ENCODE assay signal across 8 cellular contexts in the genomic region with DNA sequence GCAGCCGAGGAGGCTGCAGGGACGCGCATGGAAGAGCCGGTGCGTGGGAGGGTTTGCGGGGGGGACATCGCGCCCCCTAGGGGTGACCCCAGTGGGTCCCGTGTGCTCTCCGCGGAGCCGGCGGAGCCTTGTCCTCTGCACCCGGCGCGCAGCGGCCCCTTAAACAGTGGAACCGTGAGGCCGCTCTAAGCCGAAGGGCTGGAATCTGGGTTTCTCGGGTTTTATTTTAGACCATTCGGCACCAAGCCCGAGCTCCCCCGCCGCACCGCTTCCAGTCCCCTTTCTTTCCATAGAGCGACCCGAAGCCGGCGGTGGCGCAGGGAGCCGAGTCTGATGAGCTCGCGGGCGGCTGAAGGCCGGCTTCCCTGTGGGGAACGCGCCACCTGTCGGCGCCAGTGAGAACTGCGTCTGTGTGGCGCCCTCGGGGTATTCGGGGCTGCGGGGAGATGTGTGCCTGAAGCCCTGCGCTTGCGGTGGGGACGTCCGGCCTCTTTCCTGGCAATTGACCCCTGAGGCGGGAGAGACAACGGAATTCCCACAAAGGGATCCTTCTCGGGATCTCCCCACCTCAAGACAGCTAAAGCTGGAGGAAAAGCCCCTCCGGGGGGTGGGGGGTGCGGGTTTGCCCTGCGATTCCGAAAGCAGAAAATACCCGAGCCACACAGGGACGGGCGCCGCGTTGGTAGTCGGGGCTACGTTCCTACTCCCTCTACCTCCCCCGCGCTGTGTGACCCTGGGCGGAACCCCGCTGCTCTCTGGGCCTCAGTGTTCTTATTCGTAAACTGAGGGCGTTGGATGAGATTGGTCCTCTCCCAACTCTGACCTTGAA. TPM values are rescaled to one million over a fixed set of nuclear protein-coding genes. Genes with fewer than 3 reads are reported as not detected.
DNase-seq lines count a peak whose midpoint lies in the region; ATAC-seq and TF ChIP-seq lines count a peak whose summit lies in the region.

No MANE protein-coding gene starts in this region.

- H3K27ac ChIP-seq in CD4-positive, alpha-beta memory T cell (ENCODE audit: low read depth, low read length): no peak overlapping the region
- no peak overlapping the region for H3K27ac ChIP-seq in OCI-LY1 (ENCODE audit: low read depth, low read length, poor library complexity, severe bottlenecking)

- intact Hi-C loops in CD4-positive, alpha-beta memory T cell (cut with micrococcal nuclease): loop anchor here (1.0 kb wide), 3 partner anchors 633 to 823 kb away; no protein-coding TSS in a partner anchor

- TF ChIP-seq CTCF in OCI-LY1 (IDR thresholded peaks at IDR 0.05; ENCODE audit: low read length): peak; percentile 65
- TF ChIP-seq CTCF in fibroblast of mammary gland (conservative IDR thresholded peaks at IDR 0.05; ENCODE audit: control insufficient read depth, insufficient read depth, low read depth, low read length): peak; percentile 64
- peak; percentile 97 for TF ChIP-seq CTCF in nephron progenitor cell (IDR thresholded peaks at IDR 0.05)

- CTCF ChIA-PET in CD4-positive, alpha-beta memory T cell (lab: Charles Lee; ENCODE audit: partially characterized antibody): interaction anchor here (0.6 to 4.5 kb wide), 28 partner anchors 9 to 853 kb away, joined by 3 to 67 read pairs (median 4); a partner anchor contains a TSS

- H3K27me3 Mint-ChIP-seq in CD4-positive, alpha-beta memory T cell: peaks cover 60 to 64% of the 10 kb centered on the region in 2 donors
- H3K27me3 Mint-ChIP-seq in activated T-cell treated with anti-CD3 and anti-CD28 coated beads, Interleukin-2, amount 50 U/mL, for 4 hours (ENCODE audit: low read depth): peaks cover 84% of the 10 kb centered on the region
- H3K27me3 Mint-ChIP-seq in nephron progenitor cell (ENCODE audit: low read depth, poor library complexity): peaks cover 100% of the 10 kb centered on the region

- H3K4me1 ChIP-seq in CD4-positive, alpha-beta memory T cell (ENCODE audit: insufficient read depth, low read length): peaks cover 19% of the 10 kb centered on the region
- no peaks in the 10 kb centered on the region for H3K4me1 ChIP-seq in OCI-LY1 (ENCODE audit: insufficient read depth, low read length, severe bottlenecking)

- no peaks in the 10 kb centered on the region for H3K9me3 ChIP-seq in CD4-positive, alpha-beta memory T cell (ENCODE audit: control insufficient read depth in 1 of 2, low read length in 2 of 2)
- H3K9me3 ChIP-seq in OCI-LY1 (ENCODE audit: low read length): no peaks in the 10 kb centered on the region

- H3K79me2 ChIP-seq in OCI-LY1 (ENCODE audit: insufficient read depth, low read length): no peaks in the 10 kb centered on the region

- no peaks in the 10 kb centered on the region for H4K20me1 ChIP-seq in OCI-LY1 (ENCODE audit: insufficient read depth, low read length)

- H3K36me3 Mint-ChIP-seq in CD4-positive, alpha-beta memory T cell: peaks cover 0 to 3% of the 10 kb centered on the region in 2 donors
- H3K36me3 Mint-ChIP-seq in activated T-cell treated with anti-CD3 and anti-CD28 coated beads, Interleukin-2, amount 50 U/mL, for 4 hours (ENCODE audit: insufficient read depth): no peaks in the 10 kb centered on the region
- no peaks in the 10 kb centered on the region for H3K36me3 Mint-ChIP-seq in nephron progenitor cell (ENCODE audit: low read depth)

- H3K4me1 Mint-ChIP-seq in CD4-positive, alpha-beta memory T cell: peaks cover 17 to 33% (median 21%) of the 10 kb centered on the region in 4 donors
- peaks cover 22% of the 10 kb centered on the region for H3K4me1 Mint-ChIP-seq in activated T-cell treated with anti-CD3 and anti-CD28 coated beads, Interleukin-2, amount 50 U/mL, for 4 hours (ENCODE audit: low read depth)
- peaks cover 37% of the 10 kb centered on the region for H3K4me1 Mint-ChIP-seq in nephron progenitor cell

- peak; percentile 97 for ATAC-seq in GM19397 (IDR thresholded peaks at IDR 0.05; ENCODE audit: unreplicated experiment)
- ATAC-seq in HG03565 (IDR thresholded peaks at IDR 0.05; ENCODE audit: unreplicated experiment): peak; percentile 83
- ATAC-seq in activated T-cell treated with anti-CD3 and anti-CD28 coated beads, Interleukin-2, amount 50 U/mL, for 4 hours: peak; percentile 84 to 90

- no peak overlapping the region for H3K4me2 ChIP-seq in OCI-LY1 (ENCODE audit: low read length)

- H2AFZ ChIP-seq in OCI-LY1 (ENCODE audit: low read length): no peak overlapping the region

- no peaks in the 10 kb centered on the region for H3F3A ChIP-seq in OCI-LY1 (ENCODE audit: insufficient read depth, low read length)

- POLR2A ChIA-PET in CD4-positive, alpha-beta memory T cell (lab: Charles Lee; ENCODE audit: partially characterized antibody): interaction anchor here (1.0 kb wide), 1 partner anchor 634 kb away, joined by 5 read pairs; no protein-coding TSS in a partner anchor

- H3K4me3 Mint-ChIP-seq in CD4-positive, alpha-beta memory T cell: peak overlapping the region; percentile 58 to 80 (median 64)
- H3K4me3 Mint-ChIP-seq in activated T-cell treated with anti-CD3 and anti-CD28 coated beads, Interleukin-2, amount 50 U/mL, for 4 hours: peak overlapping the region; percentile 64
- H3K4me3 Mint-ChIP-seq in nephron progenitor cell: peak overlapping the region; percentile 48

- no peaks in the 10 kb centered on the region for H3K9me2 ChIP-seq in OCI-LY1 (ENCODE audit: low read depth, low read length)

- no peak overlapping the region for H3K4me3 ChIP-seq in CD4-positive, alpha-beta memory T cell (ENCODE audit: low read length in 2 of 2)
- H3K4me3 ChIP-seq in OCI-LY1 (ENCODE audit: low read depth, low read length, poor library complexity, severe bottlenecking): no peak overlapping the region
- H3K4me3 ChIP-seq in fibroblast of mammary gland (ENCODE audit: control insufficient read depth, low read depth, low read length): peak overlapping the region; percentile 49

- H3K9ac ChIP-seq in OCI-LY1 (ENCODE audit: low read length): no peak overlapping the region

- H3K27ac Mint-ChIP-seq in CD4-positive, alpha-beta memory T cell: peak overlapping the region in 1 of 7 donors; percentile 68
- no peak overlapping the region for H3K27ac Mint-ChIP-seq in nephron progenitor cell

- DNase-seq in CD4-positive, alpha-beta memory T cell: peak; percentile 60 to 84 (median 77)
- DNase-seq in activated T-cell treated with anti-CD3 and anti-CD28 coated beads, Interleukin-2, amount 50 U/mL, for 4 hours: peak; percentile 79
- DNase-seq in fibroblast of mammary gland (ENCODE audit: low read depth): peak; percentile 83
- peak; percentile 96 for DNase-seq in nephron progenitor cell
- peak; percentile 66 for DNase-seq in stimulated activated naive CD4-positive, alpha-beta T cell treated with Interleukin-2 at 50 U/mL for 16 hours (lab: John Stamatoyannopoulos, UW)

- no peaks in the 10 kb centered on the region for H3K36me3 ChIP-seq in CD4-positive, alpha-beta memory T cell (ENCODE audit: insufficient read depth, low read length)
- H3K36me3 ChIP-seq in OCI-LY1 (ENCODE audit: insufficient read depth, low read length): no peaks in the 10 kb centered on the region

- peaks cover 0 to 1% (median 0%) of the 10 kb centered on the region in 8 donors for H3K9me3 Mint-ChIP-seq in CD4-positive, alpha-beta memory T cell
- H3K9me3 Mint-ChIP-seq in activated T-cell treated with anti-CD3 and anti-CD28 coated beads, Interleukin-2, amount 50 U/mL, for 4 hours: no peaks in the 10 kb centered on the region
- peaks cover 4% of the 10 kb centered on the region for H3K9me3 Mint-ChIP-seq in nephron progenitor cell

- peaks cover 65% of the 10 kb centered on the region for H3K27me3 ChIP-seq in CD4-positive, alpha-beta memory T cell (ENCODE audit: insufficient read depth, low read length)
- H3K27me3 ChIP-seq in OCI-LY1 (ENCODE audit: insufficient read depth, low read length): no peaks in the 10 kb centered on the region

RNA-seq across cellular contexts. Expression of a gene that starts 8.2 kb away (rescaled TPM):
- not detected for total RNA-seq in CD4-positive, alpha-beta memory T cell
- not detected for polyA plus RNA-seq in CD4-positive, alpha-beta memory T cell
- total RNA-seq in activated T-cell treated with anti-CD3 and anti-CD28 coated beads, Interleukin-2, amount 50 U/mL, for 4 hours: not detected
